15 cellular contexts compared by ENCODE assay signal in genomic region chr3:136476280-136476679, GRCh38.
DNase-seq lines count a peak whose midpoint lies in the region; ATAC-seq, FAIRE-seq and TF ChIP-seq lines count a peak whose summit lies in the region.
"Had no signal": no experiment of that assay in that cellular context is flagged by ENCODE, and none has a peak within 500 bp of the region (broad histone marks: within the 10 kb centered on the region; RNA-seq: fewer than 3 reads in every experiment).

No MANE protein-coding gene starts in this region.

- H3K9me3 ChIP-seq in K562 (replicated peaks; ENCODE audit: control insufficient read depth, insufficient read depth, low read depth, low read length) (no peaks in the 10 kb centered on the region), trophoblast cell (ENCODE audit: insufficient read depth, low read depth, low read length) (no peaks in the 10 kb centered on the region)

- no peak for ATAC-seq in natural killer cell
- no peak for ATAC-seq in natural killer cell treated with Interleukin-12 subunit alpha and Interleukin-12 subunit beta and Interleukin-15 and Interleukin-18, amount 100 ng/mL, for 72 hours
- ATAC-seq in K562 = no peak
- no peak for ATAC-seq in stimulated activated effector memory CD8-positive, alpha-beta T cell treated with anti-CD3 and anti-CD28 coated beads, Interleukin-12 subunit alpha, Interleukin-12 subunit beta, amount 100 ng/mL, for 72 hours
- ATAC-seq: HCT116 had no signal

- H3K4me1 ChIP-seq in K562 (replicated peaks in 1 of 2; ENCODE audit: control insufficient read depth in 2 of 2, insufficient read depth in 2 of 2, low read length in 2 of 2) = no peaks in the 10 kb centered on the region
- no peaks in the 10 kb centered on the region for H3K4me1 ChIP-seq in trophoblast cell (ENCODE audit: control insufficient read depth in 1 of 2, insufficient read depth in 2 of 2, low read length in 2 of 2)

- H3K4me2 ChIP-seq in K562 (ENCODE audit: insufficient read depth, low read length) = no peak overlapping the region
- H3K4me2 ChIP-seq in trophoblast cell (ENCODE audit: low read length) = no peak overlapping the region

- no peak for TF ChIP-seq EP300 in K562 (IDR thresholded peaks at IDR 0.05; ENCODE audit: low read length)

- H3K79me1 ChIP-seq in trophoblast cell (ENCODE audit: low read length) = no peaks in the 10 kb centered on the region

- no peak overlapping the region for H2BK120ac ChIP-seq in trophoblast cell (ENCODE audit: insufficient read depth, low read length, poor library complexity)

- H4K12ac ChIP-seq in trophoblast cell (ENCODE audit: low read depth, low read length) = no peak overlapping the region

- peaks cover 0 to 15% of the 10 kb centered on the region in 2 donors for H3K4me1 Mint-ChIP-seq in natural killer cell
- no peaks in the 10 kb centered on the region for H3K4me1 Mint-ChIP-seq in natural killer cell treated with Interleukin-12 subunit alpha and Interleukin-12 subunit beta and Interleukin-15 and Interleukin-18, amount 100 ng/mL, for 72 hours (ENCODE audit: low read depth in 2 of 2)
- peaks cover 57% of the 10 kb centered on the region for H3K4me1 Mint-ChIP-seq in HFFc6 (ENCODE audit: low read depth)
- no peaks in the 10 kb centered on the region for H3K4me1 Mint-ChIP-seq in stimulated activated effector memory CD8-positive, alpha-beta T cell treated with anti-CD3 and anti-CD28 coated beads, Interleukin-12 subunit alpha, Interleukin-12 subunit beta, amount 100 ng/mL, for 72 hours
- H3K4me1 Mint-ChIP-seq: B cell had no signal

- POLR2A ChIA-PET in K562 (lab: Yijun Ruan, JAX) = interaction anchor here (0.9 kb wide), 1 partner anchor 11 kb away, joined by 3 read pairs; no protein-coding TSS in a partner anchor

- no peak overlapping the region for H2AK5ac ChIP-seq in trophoblast cell (ENCODE audit: low read length)

- H3K14ac ChIP-seq in trophoblast cell (ENCODE audit: low read length) = no peak overlapping the region

- no peak overlapping the region for H2AFZ ChIP-seq in K562 (ENCODE audit: low read depth, low read length)
- H2AFZ ChIP-seq in trophoblast cell (ENCODE audit: insufficient read depth, low read length, poor library complexity) = no peak overlapping the region
- H2AFZ ChIP-seq: GM23248 had no signal

- no peaks in the 10 kb centered on the region for H3K27me3 ChIP-seq in K562 (ENCODE audit: control insufficient read depth in 2 of 2, insufficient read depth in 2 of 2, low read length in 2 of 2)
- H3K27me3 ChIP-seq in trophoblast cell (ENCODE audit: insufficient read depth, low read length) = no peaks in the 10 kb centered on the region

- H3K27ac Mint-ChIP-seq in natural killer cell = peak overlapping the region; percentile 47 to 55
- H3K27ac Mint-ChIP-seq in natural killer cell treated with Interleukin-12 subunit alpha and Interleukin-12 subunit beta and Interleukin-15 and Interleukin-18, amount 100 ng/mL, for 72 hours = peak overlapping the region in 1 of 2 donors; percentile 47
- H3K27ac Mint-ChIP-seq in HFFc6 = peak overlapping the region; percentile 95
- H3K27ac Mint-ChIP-seq in stimulated activated effector memory CD8-positive, alpha-beta T cell treated with anti-CD3 and anti-CD28 coated beads, Interleukin-12 subunit alpha, Interleukin-12 subunit beta, amount 100 ng/mL, for 72 hours = peak overlapping the region; percentile 24
- H3K27ac Mint-ChIP-seq: B cell had no signal

- TF ChIP-seq RAD21 in K562 (CRISPR knock-in tag; conservative IDR thresholded peaks at IDR 0.05 in 1 of 2, IDR thresholded peaks at IDR 0.05 in 1 of 2) = no peak

- FAIRE-seq in K562 (lab: Jason Lieb, UNC) = no peak
- FAIRE-seq: GM18507 had no signal

- intact Hi-C loops in natural killer cell (cut with micrococcal nuclease) (no loop called here), K562 (cut with micrococcal nuclease) (no loop called here)

- no peak overlapping the region for H3K18ac ChIP-seq in trophoblast cell (ENCODE audit: low read length)

- no TSS peak for BruUV-seq in K562 (replicated peaks; lab: Mats Ljungman, UMichigan)

- no peaks in the 10 kb centered on the region for H3K36me3 Mint-ChIP-seq in natural killer cell
- peaks cover 5% of the 10 kb centered on the region for H3K36me3 Mint-ChIP-seq in natural killer cell treated with Interleukin-12 subunit alpha and Interleukin-12 subunit beta and Interleukin-15 and Interleukin-18, amount 100 ng/mL, for 72 hours
- peaks cover 28% of the 10 kb centered on the region for H3K36me3 Mint-ChIP-seq in HFFc6 (ENCODE audit: low read depth)
- H3K36me3 Mint-ChIP-seq in stimulated activated effector memory CD8-positive, alpha-beta T cell treated with anti-CD3 and anti-CD28 coated beads, Interleukin-12 subunit alpha, Interleukin-12 subunit beta, amount 100 ng/mL, for 72 hours = peaks cover 42% of the 10 kb centered on the region

- TF ChIP-seq POLR2A in K562 (conservative IDR thresholded peaks at IDR 0.05) = no peak

- H3K4ac ChIP-seq in trophoblast cell (ENCODE audit: low read depth, low read length) = no peak overlapping the region

- no peaks in the 10 kb centered on the region for H3K79me2 ChIP-seq in K562 (ENCODE audit: control insufficient read depth, insufficient read depth, low read length)
- no peaks in the 10 kb centered on the region for H3K79me2 ChIP-seq in trophoblast cell (ENCODE audit: control insufficient read depth, insufficient read depth, low read length, poor library complexity)

- no peak overlapping the region for H2BK12ac ChIP-seq in trophoblast cell (ENCODE audit: low read length)

- in situ Hi-C loops in K562 (cut with MboI) = no loop called here

- no peak overlapping the region for H3K4me3 ChIP-seq in K562
- H3K4me3 ChIP-seq in trophoblast cell (ENCODE audit: low read depth, low read length) = no peak overlapping the region
- H3K4me3 ChIP-seq: GM23248 had no signal

- TF ChIP-seq CTCF in natural killer cell (IDR thresholded peaks at IDR 0.05) (no peak), HFFc6 (IDR thresholded peaks at IDR 0.05) (no peak), K562 (IDR thresholded peaks at IDR 0.05 in 2 of 3, conservative IDR thresholded peaks at IDR 0.05 in 1 of 3; ENCODE audit: insufficient read depth in 2 of 3, low read depth in 1 of 3, low read length in 3 of 3) (no peak)

- no peaks in the 10 kb centered on the region for H3K9me1 ChIP-seq in K562 (ENCODE audit: control insufficient read depth, insufficient read depth, low read length)

- CTCF ChIA-PET in K562 (lab: Yijun Ruan, JAX; ENCODE audit: low intra/inter-chr PET ratio) = no interaction called here

- H3K27me3 Mint-ChIP-seq in natural killer cell (ENCODE audit: low read depth in 2 of 2) (no peaks in the 10 kb centered on the region), HFFc6 (ENCODE audit: insufficient read depth) (no peaks in the 10 kb centered on the region; the same call in 1 of the 2 replicates)
- H3K27me3 Mint-ChIP-seq in natural killer cell treated with Interleukin-12 subunit alpha and Interleukin-12 subunit beta and Interleukin-15 and Interleukin-18, amount 100 ng/mL, for 72 hours = no peaks in the 10 kb centered on the region
- H3K27me3 Mint-ChIP-seq: B cell had no signal

- H3K4me3 Mint-ChIP-seq in natural killer cell = no peak overlapping the region
- no peak overlapping the region for H3K4me3 Mint-ChIP-seq in natural killer cell treated with Interleukin-12 subunit alpha and Interleukin-12 subunit beta and Interleukin-15 and Interleukin-18, amount 100 ng/mL, for 72 hours
- no peak overlapping the region for H3K4me3 Mint-ChIP-seq in HFFc6
- no peak overlapping the region for H3K4me3 Mint-ChIP-seq in stimulated activated effector memory CD8-positive, alpha-beta T cell treated with anti-CD3 and anti-CD28 coated beads, Interleukin-12 subunit alpha, Interleukin-12 subunit beta, amount 100 ng/mL, for 72 hours
- H3K4me3 Mint-ChIP-seq: B cell had no signal

- no peak overlapping the region for H4K91ac ChIP-seq in trophoblast cell (ENCODE audit: low read depth, low read length)

- H3K27ac ChIP-seq in K562 (ENCODE audit: extremely low read depth, low read depth, low read length) = no peak overlapping the region
- H3K27ac ChIP-seq in trophoblast cell (ENCODE audit: low read depth, low read length) = no peak overlapping the region
- H3K27ac ChIP-seq: GM23248 had no signal

- no peak overlapping the region for H2BK5ac ChIP-seq in trophoblast cell (ENCODE audit: low read depth, low read length, poor library complexity)

- H4K20me1 ChIP-seq in K562 (replicated peaks; ENCODE audit: control insufficient read depth, insufficient read depth, low read length) = no peaks in the 10 kb centered on the region

- WGBS in K562 (ENCODE audit: insufficient coverage, low coverage, missing lambda C conversion rate) = 100% methylated on average over 1 of the region's 1 CpG
- WGBS in trophoblast cell (ENCODE audit: extremely low coverage, insufficient coverage, insufficient read length) = no CpG with 5 or more reads among the region's 1 CpG

- no peak overlapping the region for H4K8ac ChIP-seq in trophoblast cell (ENCODE audit: low read depth, low read length)

- H3K9ac ChIP-seq in K562 (ENCODE audit: insufficient read depth in 1 of 2, low read depth in 2 of 2, low read length in 2 of 2) = no peak overlapping the region
- no peak overlapping the region for H3K9ac ChIP-seq in trophoblast cell (ENCODE audit: low read length)
- H3K9ac ChIP-seq: GM23248 had no signal

- H3K36me3 ChIP-seq in K562 (ENCODE audit: control insufficient read depth, insufficient read depth, low read length) = no peaks in the 10 kb centered on the region; the same call in 1 of the 3 replicates
- H3K36me3 ChIP-seq in trophoblast cell (ENCODE audit: control insufficient read depth in 1 of 2, insufficient read depth in 2 of 2, low read length in 2 of 2) = peaks cover 0 to 3% of the 10 kb centered on the region in 2 experiments

- DNase-seq in natural killer cell (no peak), HFFc6 (no peak), K562 (ENCODE audit: extremely low read depth in 1 of 4, low spot score in 3 of 4) (no peak), glomerular visceral epithelial cell (ENCODE audit: extremely low spot score) (no peak), trophoblast cell (no peak), RPMI8226 (no peak)
- no peak for DNase-seq in natural killer cell treated with Interleukin-12 subunit alpha and Interleukin-12 subunit beta and Interleukin-15 and Interleukin-18, amount 100 ng/mL, for 72 hours (ENCODE audit: low spot score)
- DNase-seq in stimulated activated effector memory CD8-positive, alpha-beta T cell treated with anti-CD3 and anti-CD28 coated beads, Interleukin-12 subunit alpha, Interleukin-12 subunit beta, amount 100 ng/mL, for 72 hours (ENCODE audit: low spot score in 2 of 2) = no peak
- DNase-seq: C1 segment of cervical spinal cord, Calu3, DMS 273 treated with DMSO at 0.1 percent for 48 hours, GM23248 had no signal

- no peaks in the 10 kb centered on the region for H3K9me3 Mint-ChIP-seq in natural killer cell
- H3K9me3 Mint-ChIP-seq in natural killer cell treated with Interleukin-12 subunit alpha and Interleukin-12 subunit beta and Interleukin-15 and Interleukin-18, amount 100 ng/mL, for 72 hours = no peaks in the 10 kb centered on the region
- no peaks in the 10 kb centered on the region for H3K9me3 Mint-ChIP-seq in HFFc6
- no peaks in the 10 kb centered on the region for H3K9me3 Mint-ChIP-seq in stimulated activated effector memory CD8-positive, alpha-beta T cell treated with anti-CD3 and anti-CD28 coated beads, Interleukin-12 subunit alpha, Interleukin-12 subunit beta, amount 100 ng/mL, for 72 hours

- no peak overlapping the region for H3K23ac ChIP-seq in trophoblast cell (ENCODE audit: low read length)
